Comparison of ENCODE assay signal across 19 cellular contexts in genomic region chr3:137294139-137294538, GRCh38.
"Had no signal": no experiment of that assay in that cellular context is flagged by ENCODE, and none has a peak within 500 bp of the region (broad histone marks: within the 10 kb centered on the region; RNA-seq: fewer than 3 reads in every experiment).

No MANE protein-coding gene starts in this region.

- DNase-seq: colonic mucosa; dermis blood vessel endothelial cell; effector CD4-positive, alpha-beta T cell; gastrocnemius medialis; heart right ventricle; hypothalamus; mammary epithelial cell; mucosa of descending colon; natural killer cell; occipital lobe; pancreas; right cardiac atrium; small intestine; stimulated activated CD4-positive, alpha-beta T cell treated with anti-CD3 and anti-CD28 coated beads, Interleukin-2, amount 100 ng/mL, for 48 hours; stimulated activated naive CD4-positive, alpha-beta T cell treated with Interleukin-2 at 50 U/mL for 16 hours; trophoblast cell had no signal

- ATAC-seq: esophagus mucosa, gastrocnemius medialis, heart right ventricle, left lobe of liver, mucosa of descending colon, natural killer cell, pancreas, right cardiac atrium had no signal

- H3K9me3 ChIP-seq: colonic mucosa, gastrocnemius medialis, heart right ventricle, mucosa of descending colon, pancreas had no signal

- H3K36me3 ChIP-seq: colonic mucosa, gastrocnemius medialis, heart right ventricle, pancreas had no signal

- H3K4me1 ChIP-seq: colonic mucosa, gastrocnemius medialis, heart right ventricle, pancreas had no signal

- H3K4me3 ChIP-seq: colonic mucosa, gastrocnemius medialis, heart right ventricle, mucosa of descending colon, pancreas had no signal

- H3K27ac ChIP-seq: colonic mucosa, gastrocnemius medialis, heart right ventricle, pancreas had no signal

- H3K27me3 ChIP-seq: colonic mucosa, gastrocnemius medialis had no signal

- FAIRE-seq: islet of Langerhans, pancreas, small intestine had no signal
